In the genomic region with DNA sequence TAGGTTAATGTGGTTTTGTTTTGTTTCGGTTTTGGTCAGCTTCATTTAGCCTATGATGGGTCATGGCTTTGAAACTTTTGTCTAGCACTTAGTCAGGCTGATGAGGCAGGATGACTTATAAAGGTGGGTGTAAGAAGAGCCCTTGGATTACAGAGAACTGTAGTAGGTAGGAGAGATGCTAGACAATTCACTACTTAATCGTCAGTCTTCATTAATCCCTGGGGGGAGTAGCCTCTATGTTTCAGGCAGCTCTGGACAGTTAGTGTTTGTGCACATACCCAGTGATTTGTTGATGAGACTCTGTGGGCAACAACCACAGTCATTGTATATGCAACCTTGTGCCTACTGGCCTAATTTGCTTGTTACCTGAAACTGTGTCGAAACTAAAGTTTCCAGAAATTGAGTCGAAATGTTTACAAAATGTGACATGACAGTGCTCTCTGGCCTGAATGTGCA, we compare ENCODE assay signal across 11 cellular contexts.
DNase-seq lines count a peak whose midpoint lies in the region; ATAC-seq lines count a peak whose summit lies in the region.
"Had no signal": no experiment of that assay in that cellular context is flagged by ENCODE, and none has a peak within 500 bp of the region (broad histone marks: within the 10 kb centered on the region; RNA-seq: fewer than 3 reads in every experiment).

No MANE protein-coding gene starts in this region.

- H3K27ac ChIP-seq in CD4-positive, CD25-positive, alpha-beta regulatory T cell (ENCODE audit: insufficient read depth, low read length, poor library complexity, severe bottlenecking): no peak overlapping the region
- H3K27ac ChIP-seq: upper lobe of right lung had no signal

- peaks cover 0 to 2% (median 0%) of the 10 kb centered on the region in 7 donors for H3K9me3 Mint-ChIP-seq in CD4-positive, CD25-positive, alpha-beta regulatory T cell
- no peaks in the 10 kb centered on the region for H3K9me3 Mint-ChIP-seq in central memory CD8-positive, alpha-beta T cell
- H3K9me3 Mint-ChIP-seq: naive thymus-derived CD8-positive, alpha-beta T cell had no signal

- H3K27me3 ChIP-seq in CD4-positive, CD25-positive, alpha-beta regulatory T cell (ENCODE audit: control insufficient read depth, insufficient read depth, low read length): no peaks in the 10 kb centered on the region
- H3K27me3 ChIP-seq: cardiac muscle cell, upper lobe of right lung had no signal

- H3K36me3 ChIP-seq in CD4-positive, CD25-positive, alpha-beta regulatory T cell (ENCODE audit: control insufficient read depth, insufficient read depth, low read length): peaks cover 66% of the 10 kb centered on the region

- DNase-seq in CD4-positive, CD25-positive, alpha-beta regulatory T cell: no peak
- no peak for DNase-seq in central memory CD8-positive, alpha-beta T cell (ENCODE audit: low spot score in 2 of 2)
- DNase-seq in NCI-H345 treated with DMSO at 0.1 percent for 48 hours (lab: John Stamatoyannopoulos, UW; ENCODE audit: unreplicated experiment) (no peak), DMS53 (lab: John Stamatoyannopoulos, UW) (no peak), SHP77 treated with DMSO at 0.1 percent for 48 hours (lab: John Stamatoyannopoulos, UW) (no peak), NCI-H128 (lab: John Stamatoyannopoulos, UW; ENCODE audit: unreplicated experiment) (no peak)
- DNase-seq: naive thymus-derived CD8-positive, alpha-beta T cell; upper lobe of right lung had no signal

- no peaks in the 10 kb centered on the region for H3K4me1 ChIP-seq in CD4-positive, CD25-positive, alpha-beta regulatory T cell (ENCODE audit: control insufficient read depth, insufficient read depth, low read length, poor library complexity, severe bottlenecking)

- H3K27ac Mint-ChIP-seq in CD4-positive, CD25-positive, alpha-beta regulatory T cell: peak overlapping the region; percentile 74 to 82 (median 76)
- H3K27ac Mint-ChIP-seq in central memory CD8-positive, alpha-beta T cell (ENCODE audit: low read depth): no peak overlapping the region

- no peaks in the 10 kb centered on the region for H3K27me3 Mint-ChIP-seq in CD4-positive, CD25-positive, alpha-beta regulatory T cell
- no peaks in the 10 kb centered on the region for H3K27me3 Mint-ChIP-seq in central memory CD8-positive, alpha-beta T cell
- H3K27me3 Mint-ChIP-seq: naive thymus-derived CD8-positive, alpha-beta T cell had no signal

- no peak overlapping the region for H3K4me3 ChIP-seq in CD4-positive, CD25-positive, alpha-beta regulatory T cell (ENCODE audit: low read depth, low read length)
- H3K4me3 ChIP-seq: cardiac muscle cell, upper lobe of right lung had no signal

- H3K4me1 Mint-ChIP-seq in CD4-positive, CD25-positive, alpha-beta regulatory T cell: peaks cover 15 to 21% (median 18%) of the 10 kb centered on the region in 4 donors
- H3K4me1 Mint-ChIP-seq in central memory CD8-positive, alpha-beta T cell: peaks cover 6% of the 10 kb centered on the region

- H3K9me3 ChIP-seq in CD4-positive, CD25-positive, alpha-beta regulatory T cell (ENCODE audit: control insufficient read depth in 2 of 2, low read length in 2 of 2): no peaks in the 10 kb centered on the region
- H3K9me3 ChIP-seq: upper lobe of right lung had no signal

- H3K4me3 Mint-ChIP-seq in CD4-positive, CD25-positive, alpha-beta regulatory T cell: peak overlapping the region in 1 of 4 donors; percentile 12
- H3K4me3 Mint-ChIP-seq in central memory CD8-positive, alpha-beta T cell: no peak overlapping the region

- ATAC-seq in CD4-positive, CD25-positive, alpha-beta regulatory T cell (ENCODE audit: low read depth in 2 of 2): peak; percentile 58 to 63
- ATAC-seq in GM19328 (IDR thresholded peaks at IDR 0.05; ENCODE audit: unreplicated experiment): peak; percentile 87
- ATAC-seq in HG03103 (IDR thresholded peaks at IDR 0.05; ENCODE audit: low read depth, unreplicated experiment): peak; percentile 95
- ATAC-seq in central memory CD8-positive, alpha-beta T cell (replicated peaks; ENCODE audit: extremely low read depth, poor library complexity, severe bottlenecking): peak; percentile 88
- ATAC-seq: naive thymus-derived CD8-positive, alpha-beta T cell; upper lobe of right lung had no signal

- H3K36me3 Mint-ChIP-seq in CD4-positive, CD25-positive, alpha-beta regulatory T cell: peaks cover 70% of the 10 kb centered on the region
- H3K36me3 Mint-ChIP-seq in central memory CD8-positive, alpha-beta T cell (ENCODE audit: insufficient read depth): peaks cover 38% of the 10 kb centered on the region
